9 cellular contexts compared by ENCODE assay signal in genomic region chr19:49210108-49210900, GRCh38. TPM values are rescaled to one million over a fixed set of nuclear protein-coding genes. Genes with fewer than 3 reads are reported as not detected.
DNase-seq lines count a peak whose midpoint lies in the region; ATAC-seq and TF ChIP-seq lines count a peak whose summit lies in the region.
"Had no signal": no experiment of that assay in that cellular context is flagged by ENCODE, and none has a peak within 500 bp of the region (broad histone marks: within the 10 kb centered on the region; RNA-seq: fewer than 3 reads in every experiment).

No MANE protein-coding gene starts in this region.

- H3K36me3 ChIP-seq in SK-N-MC (ENCODE audit: insufficient read depth, low read length) (peaks cover 41% of the 10 kb centered on the region), mucosa of descending colon (ENCODE audit: low read depth) (peaks cover 5% of the 10 kb centered on the region)

- H3K9me3 ChIP-seq in SK-N-MC (ENCODE audit: low read depth, low read length), result no peaks in the 10 kb centered on the region
- no peaks in the 10 kb centered on the region for H3K9me3 ChIP-seq in mucosa of descending colon

- H3K4me1 ChIP-seq in mucosa of descending colon (ENCODE audit: low read depth), result no peaks in the 10 kb centered on the region

- H3K4me3 ChIP-seq in SK-N-MC (peak overlapping the region; percentile 85), mucosa of descending colon (no peak overlapping the region)

- ATAC-seq in mucosa of descending colon (peak; percentile 65), HG02852 (IDR thresholded peaks at IDR 0.05; ENCODE audit: unreplicated experiment) (no peak), GM19395 (IDR thresholded peaks at IDR 0.05; ENCODE audit: unreplicated experiment) (no peak)

- DNase-seq in SK-N-MC (ENCODE audit: low read depth, low spot score) (peak; percentile 92), mucosa of descending colon (peak; percentile 41 to 61 (median 56)), NCI-H82 (lab: John Stamatoyannopoulos, UW) (no peak), epidermal melanocyte (ENCODE audit: insufficient read length, low spot score) (no peak)
- DNase-seq in central memory CD4-positive, alpha-beta T cell, result peak; percentile 19

- TF ChIP-seq CTCF in 22Rv1 (IDR thresholded peaks at IDR 0.05) (peak; percentile 81), mucosa of descending colon (IDR thresholded peaks at IDR 0.05) (no peak)

- intact Hi-C loops in mucosa of descending colon (cut with DNase I, micrococcal nuclease), result no loop called here

- H3K9ac ChIP-seq in SK-N-MC (ENCODE audit: insufficient read length), result peak overlapping the region; percentile 99

- H3K27ac ChIP-seq in 22Rv1 (peak overlapping the region; percentile 76), SK-N-MC (peak overlapping the region; percentile 100)

RNA-seq across cellular contexts. Expression of gene TRPM4, which starts 52.7 kb away (rescaled TPM):
- 100 to 1,000 TPM; 182 to 398 (median 274) TPM for total RNA-seq in mucosa of descending colon
- total RNA-seq: CD8-positive, alpha-beta memory T cell had no signal

RNA-seq across cellular contexts. Expression of gene HRC, which starts 55.1 kb away (rescaled TPM):
- 1 to 10 TPM in 2 of 3 donors, under 1 TPM in 1; 0.73 to 1.9 (median 1.2) TPM for total RNA-seq in mucosa of descending colon
- total RNA-seq: CD8-positive, alpha-beta memory T cell had no signal

Comparison
In these comparisons a context has a peak if more than half of its experiments do, and no peak if none do; other contexts are left out.
1. DNase-seq: peak in SK-N-MC (single experiment), central memory CD4-positive, alpha-beta T cell (single experiment) and mucosa of descending colon (3 of 3); none in NCI-H82 (single experiment) and epidermal melanocyte (single experiment).